Comparison of ENCODE assay signal across 26 cellular contexts in the genomic region with DNA sequence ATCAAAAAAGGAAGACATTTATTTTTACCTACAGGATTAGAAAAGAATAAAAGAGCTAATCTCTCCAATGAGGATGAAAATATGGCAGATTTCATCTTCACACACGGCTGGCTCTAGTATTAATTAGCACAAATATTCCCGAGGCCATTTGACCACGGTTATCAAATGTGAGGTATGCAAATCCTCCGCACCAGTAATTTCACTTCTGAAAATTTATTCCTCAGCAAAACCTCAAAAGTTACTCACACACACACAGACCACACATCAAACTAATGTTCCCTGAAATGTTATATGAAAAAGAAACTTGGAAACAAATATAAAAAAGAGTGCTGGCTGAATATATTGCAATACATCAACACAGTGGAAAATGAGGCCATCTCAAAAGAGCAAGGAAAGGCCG. TPM values are rescaled to one million over a fixed set of nuclear protein-coding genes. Genes with fewer than 3 reads are reported as not detected.
DNase-seq lines count a peak whose midpoint lies in the region; ATAC-seq, FAIRE-seq and TF ChIP-seq lines count a peak whose summit lies in the region.
"Had no signal": no experiment of that assay in that cellular context is flagged by ENCODE, and none has a peak within 500 bp of the region (broad histone marks: within the 10 kb centered on the region; RNA-seq: fewer than 3 reads in every experiment).

No MANE protein-coding gene starts in this region.

- RAD21 ChIA-PET in GM12878 (lab: Charles Lee; ENCODE audit: unreplicated experiment): interaction anchor here (0.7 to 1.6 kb wide), 2 partner anchors 17 to 137 kb away, joined by 3 read pairs; no protein-coding TSS in a partner anchor

- ATAC-seq in GM12878: peak; percentile 64
- no peak for ATAC-seq in GM21515 (IDR thresholded peaks at IDR 0.05; ENCODE audit: unreplicated experiment)
- ATAC-seq in HG02884 (IDR thresholded peaks at IDR 0.05; ENCODE audit: unreplicated experiment): no peak
- no peak for ATAC-seq in heart left ventricle
- ATAC-seq: GM23338, HCT116, SK-N-SH treated with all-trans-retinoic acid at 6 μM for 48 hours had no signal

- POLR2A ChIA-PET in GM12878 (lab: Charles Lee): interaction anchor here (0.7 kb wide), 1 partner anchor 78 kb away, joined by 3 read pairs; no protein-coding TSS in a partner anchor

- H2AFZ ChIP-seq in GM12878 (ENCODE audit: control insufficient read depth, low read depth, low read length) (no peak overlapping the region), neural progenitor cell (replicated peaks) (no peak overlapping the region)
- H2AFZ ChIP-seq: GM23338 had no signal

- H3K27ac ChIP-seq in BLaER1: no peak overlapping the region
- H3K27ac ChIP-seq in GM12878 (ENCODE audit: control insufficient read depth, insufficient read depth): no peak overlapping the region
- no peak overlapping the region for H3K27ac ChIP-seq in neural progenitor cell
- H3K27ac ChIP-seq in heart left ventricle: no peak overlapping the region
- H3K27ac ChIP-seq: 22Rv1 had no signal

- peaks cover 2% of the 10 kb centered on the region for H3K27me3 Mint-ChIP-seq in neural progenitor cell (ENCODE audit: insufficient read depth, low read depth)

- CTCF ChIA-PET in GM12878 (lab: Yijun Ruan, JAX): no interaction called here

- no peak overlapping the region for H3K9ac ChIP-seq in BLaER1
- no peak overlapping the region for H3K9ac ChIP-seq in GM12878 (ENCODE audit: control insufficient read depth, insufficient read depth, low read length)
- no peak overlapping the region for H3K9ac ChIP-seq in neural progenitor cell

- H3K27me3 ChIP-seq in BLaER1 (no peaks in the 10 kb centered on the region), GM12878 (replicated peaks in 1 of 2; ENCODE audit: control insufficient read depth in 2 of 2, insufficient read depth in 2 of 2, low read length in 1 of 2) (peaks cover 0 to 9% of the 10 kb centered on the region in 2 experiments; a peak in 1 of 4 replicates), neural progenitor cell (no peaks in the 10 kb centered on the region), heart left ventricle (peaks cover 0 to 6% (median 0%) of the 10 kb centered on the region in 9 donors)
- H3K27me3 ChIP-seq: MG63 had no signal

- H3K79me2 ChIP-seq in GM12878 (ENCODE audit: control insufficient read depth, insufficient read depth, low read length): no peaks in the 10 kb centered on the region
- H3K79me2 ChIP-seq in neural progenitor cell (ENCODE audit: low read depth): peaks cover 29% of the 10 kb centered on the region

- H3K9me3 ChIP-seq in BLaER1 (no peaks in the 10 kb centered on the region), GM12878 (replicated peaks; ENCODE audit: control insufficient read depth, insufficient read depth, low read length) (no peaks in the 10 kb centered on the region), neural progenitor cell (ENCODE audit: low read depth) (no peaks in the 10 kb centered on the region), heart left ventricle (no peaks in the 10 kb centered on the region)
- H3K9me3 ChIP-seq: MG63 had no signal

- no TSS peak for BruUV-seq in GM12878 (replicated peaks; lab: Mats Ljungman, UMichigan)

- H3K4me3 ChIP-seq in BLaER1: no peak overlapping the region
- H3K4me3 ChIP-seq in GM12878: no peak overlapping the region
- H3K4me3 ChIP-seq in neural progenitor cell: no peak overlapping the region
- no peak overlapping the region for H3K4me3 ChIP-seq in heart left ventricle
- H3K4me3 ChIP-seq: GM23338, MG63 had no signal

- TF ChIP-seq CTCF in GM12878 (IDR thresholded peaks at IDR 0.05 in 2 of 3, conservative IDR thresholded peaks at IDR 0.05 in 1 of 3; ENCODE audit: control insufficient read depth in 2 of 3, extremely low read depth in 1 of 3, insufficient read depth in 1 of 3, low read depth in 3 of 3, low read length in 3 of 3): no peak
- TF ChIP-seq CTCF in neural progenitor cell (IDR thresholded peaks at IDR 0.05): no peak
- TF ChIP-seq CTCF in heart left ventricle (IDR thresholded peaks at IDR 0.05): no peak

- in situ Hi-C loops in GM12878 (cut with MboI): no loop called here

- whole genome bisulfite sequencing in GM12878 (ENCODE audit: insufficient coverage, insufficient replicate concordance, low lambda C conversion rate, missing lambda C conversion rate): 22% methylated on average over 5 of the region's 5 CpGs
- 75 to 87% (median 84%) methylated on average over 5 of the region's 5 CpGs for WGBS in heart left ventricle, 4 donors

- H3K36me3 Mint-ChIP-seq in neural progenitor cell: no peaks in the 10 kb centered on the region
- H3K36me3 Mint-ChIP-seq: CD4-positive, CD25-positive, alpha-beta regulatory T cell had no signal

- H4K20me1 ChIP-seq in BLaER1: no peaks in the 10 kb centered on the region
- no peaks in the 10 kb centered on the region for H4K20me1 ChIP-seq in GM12878 (ENCODE audit: control insufficient read depth, insufficient read depth)
- H4K20me1 ChIP-seq in neural progenitor cell (ENCODE audit: low read depth): peaks cover 24% of the 10 kb centered on the region

- no peak overlapping the region for H3K4me3 Mint-ChIP-seq in neural progenitor cell
- H3K4me3 Mint-ChIP-seq: CD4-positive, CD25-positive, alpha-beta regulatory T cell; GM23338 had no signal

- intact Hi-C loops in GM12878 (cut with micrococcal nuclease; ENCODE audit: unreplicated experiment) (no loop called here), heart left ventricle (cut with DNase I) (no loop called here)

- H3K4me2 ChIP-seq in BLaER1: peak overlapping the region; percentile 97
- H3K4me2 ChIP-seq in GM12878 (ENCODE audit: control insufficient read depth, insufficient read depth): no peak overlapping the region
- H3K4me2 ChIP-seq in neural progenitor cell: no peak overlapping the region
- H3K4me2 ChIP-seq: GM23338 had no signal

- H3K9me3 Mint-ChIP-seq in neural progenitor cell: no peaks in the 10 kb centered on the region
- H3K9me3 Mint-ChIP-seq: GM23338 had no signal

- H3K4me1 Mint-ChIP-seq in neural progenitor cell: peaks cover 66% of the 10 kb centered on the region
- H3K4me1 Mint-ChIP-seq: CD4-positive, CD25-positive, alpha-beta regulatory T cell had no signal

- FAIRE-seq in RCC 7860 (lab: Jason Lieb, UNC) (peak; percentile 88), GM12878 (lab: Jason Lieb, UNC) (no peak)
- FAIRE-seq: G401.6, GM19239 had no signal

- H3K4me1 ChIP-seq in BLaER1 (peaks cover 98% of the 10 kb centered on the region), GM12878 (ENCODE audit: control insufficient read depth, insufficient read depth, low read length) (peaks cover 3% of the 10 kb centered on the region; the same call in 1 of the 2 replicates), neural progenitor cell (peaks cover 59% of the 10 kb centered on the region), heart left ventricle (no peaks in the 10 kb centered on the region)

- TF ChIP-seq POLR2A in GM12878 (IDR thresholded peaks at IDR 0.05; ENCODE audit: low read depth, low read length): no peak
- TF ChIP-seq POLR2A in heart left ventricle (IDR thresholded peaks at IDR 0.05): no peak

- TF ChIP-seq EP300 in GM12878 (IDR thresholded peaks at IDR 0.05; ENCODE audit: borderline replicate concordance in 1 of 2, control insufficient read depth in 1 of 2, low read depth in 2 of 2, low read length in 2 of 2): no peak

- DNase-seq in RCC 7860 (ENCODE audit: low spot score) (peak; percentile 26), GM12878 (ENCODE audit: low read depth, low spot score) (no peak), neural progenitor cell (ENCODE audit: low spot score) (no peak), iPS-NIHi11 (ENCODE audit: low spot score) (no peak), heart left ventricle (no peak)
- DNase-seq: CD4-positive, CD25-positive, alpha-beta regulatory T cell; COR-L47; Kasumi-1; MG63; NCI-H1092; NCI-H146; NCI-H2029 treated with DMSO at 0.1 percent for 48 hours; NCI-H2171 treated with DMSO at 0.1 percent for 48 hours; NCI-H446; NCI-H774; OCI-M1; SHP77 treated with DMSO at 0.1 percent for 48 hours had no signal

- H3K36me3 ChIP-seq in BLaER1 (no peaks in the 10 kb centered on the region), GM12878 (ENCODE audit: control insufficient read depth in 2 of 2, insufficient read depth in 2 of 2, low read length in 1 of 2) (no peaks in the 10 kb centered on the region), neural progenitor cell (no peaks in the 10 kb centered on the region), heart left ventricle (no peaks in the 10 kb centered on the region)
- H3K36me3 ChIP-seq: MG63 had no signal

- H3K27ac Mint-ChIP-seq in neural progenitor cell: peak overlapping the region; percentile 87
- H3K27ac Mint-ChIP-seq: GM23338 had no signal

- no peak for TF ChIP-seq RAD21 in GM12878 (IDR thresholded peaks at IDR 0.05; ENCODE audit: insufficient read depth, low read depth, low read length)

- H3F3A ChIP-seq in neural progenitor cell (ENCODE audit: low read depth): peaks cover 42% of the 10 kb centered on the region

- SMC1A ChIA-PET in GM12878 (lab: Charles Lee; ENCODE audit: uncharacterized antibody, unreplicated experiment): interaction anchor here (1.1 kb wide), 1 partner anchor 9 kb away, joined by 5 read pairs; no protein-coding TSS in a partner anchor

TF ChIP-seq in GM12878, 131 proteins besides CTCF, POLR2A, EP300 and RAD21 (continues in another document):
- TF ChIP-seq ATF7 (IDR thresholded peaks at IDR 0.05; ENCODE audit: low read depth) (no peak), DPF2 (IDR thresholded peaks at IDR 0.05) (0 out of 2 replicates have a peak, but pooled peaks have one; percentile 26), NR2F1 (conservative IDR thresholded peaks at IDR 0.05) (0 out of 2 replicates have a peak, but pooled peaks have one; percentile 14), ZNF217 (IDR thresholded peaks at IDR 0.05) (no peak), IKZF1 (conservative IDR thresholded peaks at IDR 0.05) (peak; percentile 63; the same call in 1 of the 2 replicates)

RNA-seq across cellular contexts. Expression of gene CELSR1, which starts 32.8 kb away (rescaled TPM):
- 6.5 and 9.5 TPM in 2 replicates for total RNA-seq in GM12878 (2013; cell fraction: nucleolus; rRNA removed)
- total RNA-seq in GM12878 (2014; rRNA removed) (0.34 and 0.38 TPM in 2 replicates), GM12878 (2014; rRNA removed; fragmentation: Illumina TruSeq; extraction: Trizol) (0.22 and 0.23 TPM in 2 replicates), GM12878 (2021) (0.74 and 0.90 TPM in 2 replicates), neural progenitor cell (ENCODE audit: low replicate concordance) (12.3 and 18.0 TPM in 2 replicates), heart left ventricle (10 to 100 TPM in 7 of 9 donors, 1 to 10 TPM in 2; 8.1 to 15.8 (median 12.6) TPM)
- polyA plus RNA-seq in GM12878 (2011; ENCODE audit: low read depth): 0.20 TPM
- polyA plus RNA-seq in GM12878 (2011; rRNA removed) (1.3 and 1.7 TPM in 2 replicates), GM12878 (2014; fragmentation: Illumina TruSeq; extraction: Trizol) (0.32 and 0.37 TPM in 2 replicates), GM12878 (2014; fragmentation: Nextera tagmentation; extraction: Ambion mirVana) (under 1 TPM in 1 of 2 experiments, not detected in 1; 0.05 TPM), GM12878 (2014; rRNA removed) (0.66 and 0.78 TPM in 2 replicates), GM12878 (2016; fragmentation: Nextera tagmentation; extraction: Ambion mirVana) (under 1 TPM in 1 of 2 experiments, not detected in 1; 0.08 TPM), heart left ventricle (1 to 10 TPM; 5.9 to 6.9 TPM)
- 2.4 and 2.5 TPM in 2 replicates for polyA plus RNA-seq in GM12878 (2011; cell fraction: cytosol; rRNA removed)
- 14.0 and 14.2 TPM in 2 replicates for polyA plus RNA-seq in GM12878 (2011; cell fraction: nucleus; rRNA removed)
- polyA plus RNA-seq in GM12878 (2012): 0.51 and 0.73 TPM in 2 replicates
- 5.9 and 8.8 TPM in 2 replicates for polyA minus RNA-seq in GM12878 (2011; rRNA and poly(A)+ RNA removed)
- polyA minus RNA-seq in GM12878 (2011; cell fraction: cytosol; rRNA and poly(A)+ RNA removed): 2.8 and 3.7 TPM in 2 replicates
- polyA minus RNA-seq in GM12878 (2011; cell fraction: nucleus; rRNA and poly(A)+ RNA removed): 9.6 and 16.9 TPM in 2 replicates
